Comparison of ENCODE assay signal across 8 cellular contexts in the genomic region with DNA sequence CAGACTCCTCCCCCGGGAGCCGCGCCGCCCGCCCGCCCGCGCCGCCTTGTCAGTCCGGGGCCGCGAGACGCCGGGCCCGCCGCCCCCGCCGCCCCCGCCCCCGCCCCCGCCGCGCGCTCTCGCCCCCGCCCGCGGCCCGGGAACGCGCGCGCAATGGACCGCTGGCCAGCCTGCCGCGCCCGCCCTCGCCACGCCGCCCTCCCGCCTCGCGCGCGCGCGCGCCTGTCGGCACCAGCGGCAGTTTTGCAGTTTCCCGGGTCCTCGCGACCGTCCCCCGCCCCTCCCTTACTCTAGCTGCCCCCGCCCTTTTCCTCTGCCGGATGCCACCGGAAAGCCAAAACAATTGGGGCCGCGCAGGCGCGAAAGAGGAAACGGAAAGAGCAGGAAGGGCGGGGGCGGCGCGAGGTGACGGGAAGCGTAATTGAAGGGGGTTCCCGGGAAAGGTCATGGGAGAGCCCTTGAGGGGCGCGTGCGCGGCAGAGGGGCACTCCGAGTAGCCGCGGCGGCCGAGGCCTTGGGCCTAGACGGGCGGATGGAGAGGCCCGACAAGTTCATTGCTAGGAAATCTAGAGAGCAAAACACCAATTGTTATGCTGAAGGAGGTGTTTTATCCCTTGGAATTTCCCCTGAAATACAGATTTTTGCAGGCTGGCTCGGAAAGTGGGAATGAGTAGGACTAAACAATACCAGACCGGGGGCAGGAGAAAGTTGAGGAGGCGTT. TPM values are rescaled to one million over a fixed set of nuclear protein-coding genes. Genes with fewer than 3 reads are reported as not detected.
DNase-seq lines count a peak whose midpoint lies in the region; ATAC-seq and TF ChIP-seq lines count a peak whose summit lies in the region.

No MANE protein-coding gene starts in this region.

- H3K27me3 ChIP-seq in brain microvascular endothelial cell (replicated peaks) (no peaks in the 10 kb centered on the region), iPS-15b (ENCODE audit: control insufficient read depth, insufficient read depth, low read length) (peaks cover 10% of the 10 kb centered on the region), skeletal muscle satellite cell (ENCODE audit: control insufficient read depth, insufficient read depth, low read length) (no peaks in the 10 kb centered on the region)

- in situ Hi-C loops in brain microvascular endothelial cell (cut with HindIII; ENCODE audit: low pct_ligation_motif_present, low sequenced_read_pairs) = no loop called here

- H3K36me3 ChIP-seq in brain microvascular endothelial cell (replicated peaks) = no peaks in the 10 kb centered on the region
- no peaks in the 10 kb centered on the region for H3K36me3 ChIP-seq in iPS-15b (ENCODE audit: control insufficient read depth, insufficient read depth, low read length)
- H3K36me3 ChIP-seq in skeletal muscle satellite cell (ENCODE audit: insufficient read depth, low read length) = no peaks in the 10 kb centered on the region

- H3K9me3 ChIP-seq in iPS-15b (ENCODE audit: control insufficient read depth, insufficient read depth, low read length) (no peaks in the 10 kb centered on the region), skeletal muscle satellite cell (replicated peaks; ENCODE audit: low read length) (no peaks in the 10 kb centered on the region)

- peak overlapping the region; percentile 97 for H3K4me2 ChIP-seq in skeletal muscle satellite cell (ENCODE audit: low read length)

- ATAC-seq in GM18858 (IDR thresholded peaks at IDR 0.05; ENCODE audit: unreplicated experiment) = peak; percentile 34
- peak; percentile 44 for ATAC-seq in HG03066 (IDR thresholded peaks at IDR 0.05; ENCODE audit: low read depth, unreplicated experiment)

- H3K9ac ChIP-seq in iPS-15b (ENCODE audit: low read depth, low read length) (peak overlapping the region; percentile 89), skeletal muscle satellite cell (ENCODE audit: low read depth, low read length) (peak overlapping the region; percentile 98)

- H3K4me3 ChIP-seq in brain microvascular endothelial cell (ENCODE audit: low read depth, low read length) = peak overlapping the region; percentile 64
- peak overlapping the region; percentile 81 for H3K4me3 ChIP-seq in iPS-15b (ENCODE audit: low read depth, low read length)
- peak overlapping the region; percentile 93 for H3K4me3 ChIP-seq in skeletal muscle satellite cell (ENCODE audit: low read length)

- no peak for TF ChIP-seq CTCF in brain microvascular endothelial cell (IDR thresholded peaks at IDR 0.05; ENCODE audit: low read depth, low read length, missing control alignments)

- DNase-seq in A172 (ENCODE audit: low spot score) (peak; percentile 97), NCI-H2107 treated with DMSO at 0.1 percent for 48 hours (lab: John Stamatoyannopoulos, UW; ENCODE audit: unreplicated experiment) (peak; percentile 96), UCSD-AML1 (lab: John Stamatoyannopoulos, UW; ENCODE audit: unreplicated experiment) (peak; percentile 91), brain microvascular endothelial cell (peak; percentile 95)

- peak overlapping the region; percentile 80 for H3K27ac ChIP-seq in brain microvascular endothelial cell

- H3K4me1 ChIP-seq in iPS-15b (ENCODE audit: control insufficient read depth, insufficient read depth, low read length) = peaks cover 12% of the 10 kb centered on the region
- peaks cover 29% of the 10 kb centered on the region for H3K4me1 ChIP-seq in skeletal muscle satellite cell (ENCODE audit: control insufficient read depth, insufficient read depth, low read length)

RNA-seq across cellular contexts. Expression of a gene that starts 0.4 kb away (rescaled TPM):
- total RNA-seq in A172 (2014; rRNA removed; shearing (Covaris generic)) = 53.8 and 60.2 TPM in 2 replicates
- 14.2 and 24.9 TPM in 2 replicates for total RNA-seq in skeletal muscle satellite cell (2012; rRNA removed)

Comparison
In these comparisons a context has a peak if more than half of its experiments do, and no peak if none do; other contexts are left out.
1. Peak in every context shown above with its lines: DNase-seq, ATAC-seq, H3K4me3 ChIP-seq and H3K27ac ChIP-seq.